ENCODE assay signal across 20 cellular contexts in genomic region chr6:4270799-4271198, GRCh38.
DNase-seq lines count a peak whose midpoint lies in the region; ATAC-seq and TF ChIP-seq lines count a peak whose summit lies in the region.
"Had no signal": no experiment of that assay in that cellular context is flagged by ENCODE, and none has a peak within 500 bp of the region (broad histone marks: within the 10 kb centered on the region; RNA-seq: fewer than 3 reads in every experiment).

No MANE protein-coding gene starts in this region.

- H3K4me1 ChIP-seq in naive thymus-derived CD4-positive, alpha-beta T cell (ENCODE audit: control insufficient read depth in 2 of 2, insufficient read depth in 2 of 2, low read length in 2 of 2): no peaks in the 10 kb centered on the region
- H3K4me1 ChIP-seq in CD4-positive, alpha-beta memory T cell (ENCODE audit: insufficient read depth, low read length): no peaks in the 10 kb centered on the region
- H3K4me1 ChIP-seq: SJSA1 had no signal

- intact Hi-C loops in naive thymus-derived CD4-positive, alpha-beta T cell (cut with micrococcal nuclease): no loop called here
- intact Hi-C loops in CD4-positive, alpha-beta memory T cell (cut with micrococcal nuclease): no loop called here

- H3K4me3 Mint-ChIP-seq in HFFc6: no peak overlapping the region
- H3K4me3 Mint-ChIP-seq in naive thymus-derived CD4-positive, alpha-beta T cell: no peak overlapping the region
- no peak overlapping the region for H3K4me3 Mint-ChIP-seq in CD4-positive, alpha-beta memory T cell
- H3K4me3 Mint-ChIP-seq: stimulated activated effector memory CD8-positive, alpha-beta T cell treated with anti-CD3 and anti-CD28 coated beads, Interleukin-12 subunit alpha, Interleukin-12 subunit beta, amount 100 ng/mL, for 72 hours; type B pancreatic cell had no signal

- no peaks in the 10 kb centered on the region for H3K9me3 Mint-ChIP-seq in HFFc6
- H3K9me3 Mint-ChIP-seq in naive thymus-derived CD4-positive, alpha-beta T cell: peaks cover 0 to 1% (median 0%) of the 10 kb centered on the region in 11 donors
- no peaks in the 10 kb centered on the region for H3K9me3 Mint-ChIP-seq in CD4-positive, alpha-beta memory T cell
- H3K9me3 Mint-ChIP-seq: stimulated activated effector memory CD8-positive, alpha-beta T cell treated with anti-CD3 and anti-CD28 coated beads, Interleukin-12 subunit alpha, Interleukin-12 subunit beta, amount 100 ng/mL, for 72 hours; type B pancreatic cell had no signal

- peaks cover 20% of the 10 kb centered on the region for H3K4me1 Mint-ChIP-seq in HFFc6 (ENCODE audit: low read depth)
- H3K4me1 Mint-ChIP-seq in naive thymus-derived CD4-positive, alpha-beta T cell: no peaks in the 10 kb centered on the region
- no peaks in the 10 kb centered on the region for H3K4me1 Mint-ChIP-seq in CD4-positive, alpha-beta memory T cell
- H3K4me1 Mint-ChIP-seq: stimulated activated effector memory CD8-positive, alpha-beta T cell treated with anti-CD3 and anti-CD28 coated beads, Interleukin-12 subunit alpha, Interleukin-12 subunit beta, amount 100 ng/mL, for 72 hours had no signal

- H3K27me3 Mint-ChIP-seq in HFFc6 (ENCODE audit: insufficient read depth): no peaks in the 10 kb centered on the region; the same call in 1 of the 2 replicates
- H3K27me3 Mint-ChIP-seq in naive thymus-derived CD4-positive, alpha-beta T cell: peaks cover 2 to 16% (median 6%) of the 10 kb centered on the region in 5 donors
- H3K27me3 Mint-ChIP-seq in CD4-positive, alpha-beta memory T cell: peaks cover 6 to 9% of the 10 kb centered on the region in 2 donors
- H3K27me3 Mint-ChIP-seq: type B pancreatic cell had no signal

- no peak overlapping the region for H3K27ac Mint-ChIP-seq in HFFc6
- H3K27ac Mint-ChIP-seq in naive thymus-derived CD4-positive, alpha-beta T cell: no peak overlapping the region
- no peak overlapping the region for H3K27ac Mint-ChIP-seq in CD4-positive, alpha-beta memory T cell
- H3K27ac Mint-ChIP-seq: stimulated activated effector memory CD8-positive, alpha-beta T cell treated with anti-CD3 and anti-CD28 coated beads, Interleukin-12 subunit alpha, Interleukin-12 subunit beta, amount 100 ng/mL, for 72 hours; type B pancreatic cell had no signal

- H3K9me3 ChIP-seq in naive thymus-derived CD4-positive, alpha-beta T cell (ENCODE audit: control insufficient read depth in 2 of 3, low read length in 3 of 3): no peaks in the 10 kb centered on the region
- no peaks in the 10 kb centered on the region for H3K9me3 ChIP-seq in CD4-positive, alpha-beta memory T cell (ENCODE audit: control insufficient read depth in 1 of 2, low read length in 2 of 2)
- H3K9me3 ChIP-seq: heart right ventricle, ovary, SJSA1 had no signal

- in situ Hi-C loops in astrocyte of the spinal cord (cut with HindIII; ENCODE audit: low sequenced_read_pairs): no loop called here

- no peak overlapping the region for H3K27ac ChIP-seq in naive thymus-derived CD4-positive, alpha-beta T cell (ENCODE audit: low read depth, low read length)
- H3K27ac ChIP-seq in CD4-positive, alpha-beta memory T cell (ENCODE audit: low read depth, low read length): no peak overlapping the region
- H3K27ac ChIP-seq: heart right ventricle, ovary, SJSA1 had no signal

- DNase-seq in AG09309 (ENCODE audit: low read depth) (peak; percentile 13), HFFc6 (peak; percentile 28), astrocyte of the spinal cord (ENCODE audit: low read depth, low spot score) (peak; percentile 52), foreskin fibroblast (peak; percentile 6 to 38), NCI-H510A treated with DMSO at 0.1 percent for 48 hours (lab: John Stamatoyannopoulos, UW) (no peak), ecto neural progenitor cell (ENCODE audit: low spot score) (no peak)
- DNase-seq in naive thymus-derived CD4-positive, alpha-beta T cell: no peak
- DNase-seq in CD4-positive, alpha-beta memory T cell: no peak
- DNase-seq: ACHN; activated CD8-positive, alpha-beta memory T cell treated with anti-CD3 and anti-CD28 coated beads, Interleukin-2, amount 50 U/mL, for 48 hours; activated naive CD4-positive, alpha-beta T cell treated with Interleukin-2 at 50 U/mL for 16 hours; heart right ventricle; KBM-7; NCI-H1417 treated with DMSO at 0.1 percent for 48 hours; ovary; small intestine; T1000 had no signal

- H3K27me3 ChIP-seq in naive thymus-derived CD4-positive, alpha-beta T cell (ENCODE audit: control insufficient read depth in 2 of 2, insufficient read depth in 2 of 2, low read length in 2 of 2): no peaks in the 10 kb centered on the region
- H3K27me3 ChIP-seq in CD4-positive, alpha-beta memory T cell (ENCODE audit: insufficient read depth, low read length): no peaks in the 10 kb centered on the region
- H3K27me3 ChIP-seq: heart right ventricle, ovary had no signal

- ATAC-seq in naive thymus-derived CD4-positive, alpha-beta T cell: no peak
- ATAC-seq: stimulated activated effector memory CD8-positive, alpha-beta T cell treated with anti-CD3 and anti-CD28 coated beads, Interleukin-12 subunit alpha, Interleukin-12 subunit beta, amount 100 ng/mL, for 72 hours had no signal

- POLR2A ChIA-PET in naive thymus-derived CD4-positive, alpha-beta T cell (lab: Charles Lee): interaction anchor here (0.5 kb wide), 1 partner anchor 158 kb away, joined by 4 read pairs; no protein-coding TSS in a partner anchor
- POLR2A ChIA-PET in CD4-positive, alpha-beta memory T cell (lab: Charles Lee; ENCODE audit: partially characterized antibody): no interaction called here

- TF ChIP-seq CTCF in AG09309 (IDR thresholded peaks at IDR 0.05; ENCODE audit: control insufficient read depth, insufficient read depth, low read depth, low read length, missing control alignments) (no peak), HFFc6 (IDR thresholded peaks at IDR 0.05) (no peak), astrocyte of the spinal cord (IDR thresholded peaks at IDR 0.05; ENCODE audit: low read depth, low read length) (no peak), foreskin fibroblast (IDR thresholded peaks at IDR 0.05; ENCODE audit: low read depth, low read length) (no peak)

- CTCF ChIA-PET in naive thymus-derived CD4-positive, alpha-beta T cell (lab: Charles Lee): no interaction called here
- CTCF ChIA-PET in CD4-positive, alpha-beta memory T cell (lab: Charles Lee; ENCODE audit: partially characterized antibody): no interaction called here

- H3K4me3 ChIP-seq in AG09309 (ENCODE audit: control insufficient read depth, low read depth, low read length) (no peak overlapping the region), astrocyte of the spinal cord (ENCODE audit: low read depth, low read length) (no peak overlapping the region), foreskin fibroblast (ENCODE audit: low read depth in 1 of 2, low read length in 2 of 2) (no peak overlapping the region)
- H3K4me3 ChIP-seq in naive thymus-derived CD4-positive, alpha-beta T cell (ENCODE audit: low read length): no peak overlapping the region
- no peak overlapping the region for H3K4me3 ChIP-seq in CD4-positive, alpha-beta memory T cell (ENCODE audit: low read length in 2 of 2)
- H3K4me3 ChIP-seq: heart right ventricle, ovary, SJSA1 had no signal

- H3K36me3 Mint-ChIP-seq in HFFc6 (ENCODE audit: low read depth): no peaks in the 10 kb centered on the region
- H3K36me3 Mint-ChIP-seq in naive thymus-derived CD4-positive, alpha-beta T cell: no peaks in the 10 kb centered on the region
- no peaks in the 10 kb centered on the region for H3K36me3 Mint-ChIP-seq in CD4-positive, alpha-beta memory T cell
- H3K36me3 Mint-ChIP-seq: stimulated activated effector memory CD8-positive, alpha-beta T cell treated with anti-CD3 and anti-CD28 coated beads, Interleukin-12 subunit alpha, Interleukin-12 subunit beta, amount 100 ng/mL, for 72 hours had no signal

- H3K36me3 ChIP-seq in naive thymus-derived CD4-positive, alpha-beta T cell (ENCODE audit: control insufficient read depth in 2 of 3, insufficient read depth in 3 of 3, low read length in 3 of 3): no peaks in the 10 kb centered on the region
- H3K36me3 ChIP-seq in CD4-positive, alpha-beta memory T cell (ENCODE audit: insufficient read depth, low read length): no peaks in the 10 kb centered on the region
- H3K36me3 ChIP-seq: heart right ventricle, ovary, SJSA1 had no signal

Comparison
In these comparisons a context has a peak if more than half of its experiments do, and no peak if none do; other contexts are left out.
1. DNase-seq: peak in AG09309 (single experiment), HFFc6 (single experiment), astrocyte of the spinal cord (single experiment) and foreskin fibroblast (2 of 2); none in NCI-H510A treated with DMSO at 0.1 percent for 48 hours (single experiment), naive thymus-derived CD4-positive, alpha-beta T cell (0 of 9), ecto neural progenitor cell (single experiment) and CD4-positive, alpha-beta memory T cell (0 of 5).